ENCODE assay signal across 23 cellular contexts in genomic region chr9:29741169-29741568, GRCh38.
"Had no signal": no experiment of that assay in that cellular context is flagged by ENCODE, and none has a peak within 500 bp of the region (broad histone marks: within the 10 kb centered on the region; RNA-seq: fewer than 3 reads in every experiment).

No MANE protein-coding gene starts in this region.

- H3K36me3 ChIP-seq: colonic mucosa, esophagus squamous epithelium, gastrocnemius medialis, heart right ventricle, left lung, lower lobe of right lung had no signal

- H3K27me3 ChIP-seq: colonic mucosa, esophagus squamous epithelium, gastrocnemius medialis, heart right ventricle, left lung had no signal

- H3K9me3 ChIP-seq: colonic mucosa, esophagus squamous epithelium, gastrocnemius medialis, lower lobe of right lung, mucosa of descending colon had no signal

- DNase-seq: colonic mucosa; cortex of kidney; effector CD8-positive, alpha-beta T cell; effector memory CD8-positive, alpha-beta T cell; endodermal cell; esophagus squamous epithelium; foreskin fibroblast; foreskin melanocyte; gastrocnemius medialis; glutamatergic neuron; head of caudate nucleus; heart right ventricle; hippocampal formation; left cardiac atrium; left lung; left ventricle myocardium superior; lower lobe of right lung; mucosa of descending colon had no signal

- H3K27ac ChIP-seq: colonic mucosa, epithelial cell of prostate, esophagus squamous epithelium, gastrocnemius medialis, heart right ventricle, left lung, lower lobe of right lung had no signal

- ATAC-seq: effector memory CD8-positive, alpha-beta T cell; esophagus mucosa; gastrocnemius medialis; heart right ventricle; left cardiac atrium; left lung; left ventricle myocardium superior; lower lobe of right lung; mucosa of descending colon had no signal

- H3K4me3 ChIP-seq: colonic mucosa, esophagus squamous epithelium, gastrocnemius medialis, heart right ventricle, left lung, lower lobe of right lung, mucosa of descending colon had no signal

- H3K4me1 ChIP-seq: colonic mucosa, esophagus squamous epithelium, gastrocnemius medialis, heart right ventricle, left lung, lower lobe of right lung had no signal

- FAIRE-seq: endometrium, islet of Langerhans, keratinocyte had no signal
